In the genomic region with DNA sequence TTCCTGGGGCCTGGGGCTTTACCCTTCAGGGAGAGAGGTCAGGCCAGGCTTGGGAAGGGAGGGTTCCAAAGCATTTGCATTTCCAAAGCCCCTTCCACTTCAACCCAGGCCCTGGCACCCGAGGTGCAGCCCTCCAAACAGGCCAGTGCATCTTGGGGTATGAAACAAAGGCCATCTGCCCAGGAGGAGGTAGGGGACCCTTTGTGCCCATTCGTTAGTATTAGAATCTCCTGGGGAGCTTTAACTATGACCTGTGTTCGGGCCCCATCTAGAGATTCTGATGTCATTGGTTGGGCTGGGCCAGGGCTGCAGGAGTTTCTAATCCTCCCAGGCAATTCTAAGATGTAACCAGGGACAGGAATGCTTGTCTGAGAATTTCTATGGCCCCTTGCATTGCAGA, we compare ENCODE assay signal across 1 cellular context.
TF ChIP-seq lines count a peak whose summit lies in the region.

No MANE protein-coding gene starts in this region.

TF ChIP-seq in H1, 55 proteins besides CTCF, POLR2A, EP300 and RAD21:
- TF ChIP-seq HDAC2 (IDR thresholded peaks at IDR 0.05; ENCODE audit: borderline replicate concordance in 1 of 2, low read depth in 2 of 2, low read length in 2 of 2) = peak in 1 of 2 experiments; percentile 39; a peak in 1 of 4 replicates
- TF ChIP-seq KDM5A (IDR thresholded peaks at IDR 0.05; ENCODE audit: low read length) = no peak
- peak; percentile 59 for TF ChIP-seq CREB1 (IDR thresholded peaks at IDR 0.05)
- TF ChIP-seq, protein P1, sequence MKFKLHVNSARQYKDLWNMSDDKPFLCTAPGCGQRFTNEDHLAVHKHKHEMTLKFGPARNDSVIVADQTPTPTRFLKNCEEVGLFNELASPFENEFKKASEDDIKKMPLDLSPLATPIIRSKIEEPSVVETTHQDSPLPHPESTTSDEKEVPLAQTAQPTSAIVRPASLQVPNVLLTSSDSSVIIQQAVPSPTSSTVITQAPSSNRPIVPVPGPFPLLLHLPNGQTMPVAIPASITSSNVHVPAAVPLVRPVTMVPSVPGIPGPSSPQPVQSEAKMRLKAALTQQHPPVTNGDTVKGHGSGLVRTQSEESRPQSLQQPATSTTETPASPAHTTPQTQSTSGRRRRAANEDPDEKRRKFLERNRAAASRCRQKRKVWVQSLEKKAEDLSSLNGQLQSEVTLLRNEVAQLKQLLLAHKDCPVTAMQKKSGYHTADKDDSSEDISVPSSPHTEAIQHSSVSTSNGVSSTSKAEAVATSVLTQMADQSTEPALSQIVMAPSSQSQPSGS (IDR thresholded peaks at IDR 0.05; ENCODE audit: low read length) = peak; percentile 70; the same call in 1 of the 2 replicates
- TF ChIP-seq CHD2 (IDR thresholded peaks at IDR 0.05; ENCODE audit: low read length) = no peak
- no peak for TF ChIP-seq CEBPB (IDR thresholded peaks at IDR 0.05; ENCODE audit: low read depth, low read length)
- TF ChIP-seq HDAC6 (IDR thresholded peaks at IDR 0.05; ENCODE audit: low read depth, low read length) = no peak
- no peak for TF ChIP-seq MAFK (IDR thresholded peaks at IDR 0.05; ENCODE audit: low read depth, low read length)
- TF ChIP-seq YY1 (IDR thresholded peaks at IDR 0.05; ENCODE audit: low read depth, low read length) = no peak
TF ChIP-seq in H1: peak in this region for 3.
